1 cellular context compared by ENCODE assay signal in the genomic region with DNA sequence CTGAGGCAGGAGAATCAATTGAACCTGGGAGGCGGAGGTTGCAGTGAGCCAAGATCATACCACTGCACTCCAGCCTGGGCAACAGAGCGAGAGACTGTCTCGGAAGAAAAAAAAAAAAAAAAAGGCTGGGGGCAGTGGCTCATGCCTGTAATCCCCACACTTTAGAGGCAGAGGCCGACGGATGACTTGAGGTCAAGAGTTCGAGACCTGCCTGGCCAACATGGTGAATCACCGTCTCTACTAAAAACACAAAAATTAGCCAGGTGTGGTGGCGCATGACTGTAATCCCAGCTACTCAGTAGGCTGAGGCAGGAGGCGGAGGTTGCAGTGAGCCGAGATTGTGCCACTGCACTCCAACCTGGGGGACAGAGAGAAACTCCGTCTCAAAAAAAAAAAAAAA.
A peak's percentile ranks its signal among the peaks of the same experiment; 100 is the strongest.
TF ChIP-seq lines count a peak whose summit lies in the region.

No MANE protein-coding gene starts in this region.

TF ChIP-seq in K562, 482 proteins besides CTCF, POLR2A, EP300 and RAD21:
- TF ChIP-seq ZNF384 (IDR thresholded peaks at IDR 0.05; ENCODE audit: low read depth, low read length): 0 out of 2 replicates have a peak, but pooled peaks have one; percentile 17
TF ChIP-seq in K562: peak in this region for 1; not testable (repeated sequence) for 481.
